12 cellular contexts compared by ENCODE assay signal in genomic region chr14:95119336-95119735, GRCh38.
"Had no signal": no experiment of that assay in that cellular context is flagged by ENCODE, and none has a peak within 500 bp of the region (broad histone marks: within the 10 kb centered on the region; RNA-seq: fewer than 3 reads in every experiment).

No MANE protein-coding gene starts in this region.

- H3K27ac Mint-ChIP-seq: activated B cell treated with CpG ODN at 0.5 μM for 24 hours; activated CD4-positive, alpha-beta T cell treated with anti-CD3 and anti-CD28 coated beads, Interleukin-2, amount 10 ng/mL, durations not matched to agents 7 days and 5 days; activated naive CD8-positive, alpha-beta T cell treated with anti-CD3 and anti-CD28 coated beads, Interleukin-2, amount 10 ng/mL, durations not matched to agents 7 days and 5 days; activated T-helper 1 cell treated with anti-CD3 and anti-CD28 coated beads, Interleukin-12 subunit alpha, Interleukin-12 subunit beta, Interleukin-2, Interleukin-4 antibody, amounts not matched to agents 30 ng/mL and 10 ng/mL and 1 ng/mL, durations not matched to agents 14 hours and 24 hours and 36 hours; stimulated activated effector memory CD8-positive, alpha-beta T cell treated with anti-CD3 and anti-CD28 coated beads, Interleukin-12 subunit alpha, Interleukin-12 subunit beta, amount 100 ng/mL, for 72 hours; T-helper 2 cell treated with Interferon-gamma antibody and Interleukin-4, amounts not matched to agents 5 μg/mL and 100 μg/mL, for 36 hours had no signal

- H3K27me3 Mint-ChIP-seq: activated B cell treated with CpG ODN at 0.5 μM for 24 hours; activated CD4-positive, alpha-beta T cell treated with anti-CD3 and anti-CD28 coated beads, Interleukin-2, amount 10 ng/mL, durations not matched to agents 7 days and 5 days; activated naive CD8-positive, alpha-beta T cell treated with anti-CD3 and anti-CD28 coated beads, Interleukin-2, amount 10 ng/mL, durations not matched to agents 7 days and 5 days had no signal

- H3K4me3 Mint-ChIP-seq: activated B cell treated with CpG ODN at 0.5 μM for 24 hours; activated CD4-positive, alpha-beta T cell treated with anti-CD3 and anti-CD28 coated beads, Interleukin-2, amount 10 ng/mL, durations not matched to agents 7 days and 5 days; activated naive CD8-positive, alpha-beta T cell treated with anti-CD3 and anti-CD28 coated beads, Interleukin-2, amount 10 ng/mL, durations not matched to agents 7 days and 5 days; activated T-helper 1 cell treated with anti-CD3 and anti-CD28 coated beads, Interleukin-12 subunit alpha, Interleukin-12 subunit beta, Interleukin-2, Interleukin-4 antibody, amounts not matched to agents 30 ng/mL and 10 ng/mL and 1 ng/mL, durations not matched to agents 14 hours and 24 hours and 36 hours; stimulated activated effector memory CD8-positive, alpha-beta T cell treated with anti-CD3 and anti-CD28 coated beads, Interleukin-12 subunit alpha, Interleukin-12 subunit beta, amount 100 ng/mL, for 72 hours; T-helper 2 cell treated with Interferon-gamma antibody and Interleukin-4, amounts not matched to agents 5 μg/mL and 100 μg/mL, for 36 hours had no signal

- H3K36me3 ChIP-seq: ovary had no signal

- ATAC-seq: stimulated activated effector memory CD8-positive, alpha-beta T cell treated with anti-CD3 and anti-CD28 coated beads, Interleukin-12 subunit alpha, Interleukin-12 subunit beta, amount 100 ng/mL, for 72 hours had no signal

- H3K9me3 Mint-ChIP-seq: activated B cell treated with CpG ODN at 0.5 μM for 24 hours; activated CD4-positive, alpha-beta T cell treated with anti-CD3 and anti-CD28 coated beads, Interleukin-2, amount 10 ng/mL, durations not matched to agents 7 days and 5 days; activated naive CD8-positive, alpha-beta T cell treated with anti-CD3 and anti-CD28 coated beads, Interleukin-2, amount 10 ng/mL, durations not matched to agents 7 days and 5 days; activated T-helper 1 cell treated with anti-CD3 and anti-CD28 coated beads, Interleukin-12 subunit alpha, Interleukin-12 subunit beta, Interleukin-2, Interleukin-4 antibody, amounts not matched to agents 30 ng/mL and 10 ng/mL and 1 ng/mL, durations not matched to agents 14 hours and 24 hours and 36 hours; stimulated activated effector memory CD8-positive, alpha-beta T cell treated with anti-CD3 and anti-CD28 coated beads, Interleukin-12 subunit alpha, Interleukin-12 subunit beta, amount 100 ng/mL, for 72 hours; T-helper 2 cell treated with Interferon-gamma antibody and Interleukin-4, amounts not matched to agents 5 μg/mL and 100 μg/mL, for 36 hours had no signal

- H3K4me3 ChIP-seq: ascending aorta, breast epithelium, ovary, tibial nerve had no signal

- H3K4me1 Mint-ChIP-seq: activated B cell treated with CpG ODN at 0.5 μM for 24 hours; activated naive CD8-positive, alpha-beta T cell treated with anti-CD3 and anti-CD28 coated beads, Interleukin-2, amount 10 ng/mL, durations not matched to agents 7 days and 5 days had no signal

- H3K27ac ChIP-seq: ascending aorta, breast epithelium, ovary had no signal

- H3K27me3 ChIP-seq: ascending aorta, breast epithelium, ovary, tibial nerve had no signal

- DNase-seq: activated B cell treated with CpG ODN at 0.5 μM for 24 hours; activated CD4-positive, alpha-beta T cell treated with anti-CD3 and anti-CD28 coated beads, Interleukin-2, amount 10 ng/mL, durations not matched to agents 7 days and 5 days; activated naive CD8-positive, alpha-beta T cell treated with anti-CD3 and anti-CD28 coated beads, Interleukin-2, amount 10 ng/mL, durations not matched to agents 7 days and 5 days; erythroblast; ovary; retina had no signal

- H3K4me1 ChIP-seq: ascending aorta, breast epithelium had no signal
